8 cellular contexts compared by ENCODE assay signal in genomic region chr13:99028890-99029289, GRCh38. TPM values are rescaled to one million over a fixed set of nuclear protein-coding genes. Genes with fewer than 3 reads are reported as not detected.
DNase-seq lines count a peak whose midpoint lies in the region; ATAC-seq lines count a peak whose summit lies in the region.

No MANE protein-coding gene starts in this region.

- POLR2A ChIA-PET in activated CD4-positive, alpha-beta T cell treated with anti-CD3 and anti-CD28 coated beads for 36 hours (lab: Charles Lee), result no interaction called here

- CTCF ChIA-PET in activated CD4-positive, alpha-beta T cell treated with anti-CD3 and anti-CD28 coated beads for 36 hours (lab: Charles Lee), result interaction anchor here (0.6 to 4.4 kb wide), 30 partner anchors 8 to 237 kb away, joined by 3 to 26 read pairs (median 4); no protein-coding TSS in a partner anchor

- peaks cover 84% of the 10 kb centered on the region for H3K4me1 Mint-ChIP-seq in activated CD4-positive, alpha-beta T cell treated with anti-CD3 and anti-CD28 coated beads for 36 hours

- H3K9me3 Mint-ChIP-seq in activated CD4-positive, alpha-beta T cell treated with anti-CD3 and anti-CD28 coated beads for 36 hours (ENCODE audit: low read depth), result no peaks in the 10 kb centered on the region

- peaks cover 4% of the 10 kb centered on the region for H3K36me3 Mint-ChIP-seq in activated CD4-positive, alpha-beta T cell treated with anti-CD3 and anti-CD28 coated beads for 36 hours (ENCODE audit: low read depth)

- no peak overlapping the region for H3K4me3 Mint-ChIP-seq in activated CD4-positive, alpha-beta T cell treated with anti-CD3 and anti-CD28 coated beads for 36 hours

- no peaks in the 10 kb centered on the region for H3K27me3 Mint-ChIP-seq in activated CD4-positive, alpha-beta T cell treated with anti-CD3 and anti-CD28 coated beads for 36 hours

- DNase-seq in ACHN (peak; percentile 4), iPS DF 4.7 (ENCODE audit: extremely low read depth, low spot score) (peak; percentile 58), anterior cingulate cortex (lab: John Stamatoyannopoulos, UW) (no peak)
- peak; percentile 75 for DNase-seq in activated CD4-positive, alpha-beta T cell treated with anti-CD3 and anti-CD28 coated beads for 36 hours

- in situ Hi-C loops in ACHN (cut with HindIII; ENCODE audit: low pct_ligation_motif_present, low pct_unique_long_range_greater_than_20kb, low sequenced_read_pairs), result no loop called here

- H3K27ac Mint-ChIP-seq in activated CD4-positive, alpha-beta T cell treated with anti-CD3 and anti-CD28 coated beads for 36 hours, result peak overlapping the region; percentile 12

- ATAC-seq in GM21825 (IDR thresholded peaks at IDR 0.05; ENCODE audit: unreplicated experiment) (peak; percentile 61), GM18907 (IDR thresholded peaks at IDR 0.05; ENCODE audit: unreplicated experiment) (no peak), GM21619 (IDR thresholded peaks at IDR 0.05; ENCODE audit: unreplicated experiment) (no peak), HG03432 (IDR thresholded peaks at IDR 0.05; ENCODE audit: unreplicated experiment) (no peak)
- peak; percentile 50 for ATAC-seq in activated CD4-positive, alpha-beta T cell treated with anti-CD3 and anti-CD28 coated beads for 36 hours

- intact Hi-C loops in activated CD4-positive, alpha-beta T cell treated with anti-CD3 and anti-CD28 coated beads for 36 hours (cut with DNase I, micrococcal nuclease), result loop anchor here (1.0 to 10.0 kb wide), 6 partner anchors 58 to 454 kb away; partner anchors contain the start of genes STK24 (in 1 of the 2) and UBAC2 (in 1 of the 2)

RNA-seq across cellular contexts. Expression of gene DOCK9, which starts 51.0 kb away (rescaled TPM):
- 10 to 100 TPM; 36.0 to 42.6 TPM for total RNA-seq in activated CD4-positive, alpha-beta T cell treated with anti-CD3 and anti-CD28 coated beads for 36 hours

Comparison
In these comparisons a context has a peak if more than half of its experiments do, and no peak if none do; other contexts are left out.
1. DNase-seq: peak in ACHN (single experiment), activated CD4-positive, alpha-beta T cell treated with anti-CD3 and anti-CD28 coated beads for 36 hours (single experiment) and iPS DF 4.7 (single experiment); none in anterior cingulate cortex (0 of 58).
2. ATAC-seq: peak in GM21825 (single experiment) and activated CD4-positive, alpha-beta T cell treated with anti-CD3 and anti-CD28 coated beads for 36 hours (single experiment); none in GM18907 (single experiment), GM21619 (single experiment) and HG03432 (single experiment).